15 cellular contexts compared by ENCODE assay signal in the genomic region with DNA sequence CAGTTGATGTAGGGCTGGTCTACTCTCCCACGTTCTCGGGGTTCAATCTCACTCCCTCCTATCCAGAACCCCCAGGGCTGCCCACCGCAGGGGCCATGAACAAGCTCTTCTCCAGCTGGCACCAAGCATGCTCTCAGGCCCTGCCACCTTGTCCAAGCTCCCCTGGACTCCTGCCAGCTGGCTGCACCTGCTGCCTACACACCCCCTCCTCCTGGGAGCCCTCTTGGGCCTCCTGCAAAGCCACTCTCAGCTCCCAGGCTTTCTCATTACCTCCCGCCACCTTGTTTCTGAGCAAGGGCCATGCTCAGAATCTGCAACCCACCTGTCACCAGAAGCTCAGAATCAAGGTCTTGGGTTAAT. TPM values are rescaled to one million over a fixed set of nuclear protein-coding genes. Genes with fewer than 3 reads are reported as not detected.
DNase-seq lines count a peak whose midpoint lies in the region; ATAC-seq and TF ChIP-seq lines count a peak whose summit lies in the region.
"Had no signal": no experiment of that assay in that cellular context is flagged by ENCODE, and none has a peak within 500 bp of the region (broad histone marks: within the 10 kb centered on the region; RNA-seq: fewer than 3 reads in every experiment).

No MANE protein-coding gene starts in this region.

- H3K27me3 ChIP-seq in H7 (ENCODE audit: control insufficient read depth, insufficient read depth, low read length): no peaks in the 10 kb centered on the region
- no peaks in the 10 kb centered on the region for H3K27me3 ChIP-seq in MG63
- no peaks in the 10 kb centered on the region for H3K27me3 ChIP-seq in tibial artery
- H3K27me3 ChIP-seq: left lung had no signal

- DNase-seq in DMS153 (lab: John Stamatoyannopoulos, UW) (peak; percentile 78), H7 (peak; percentile 33), NCI-H2107 treated with DMSO at 0.1 percent for 48 hours (lab: John Stamatoyannopoulos, UW; ENCODE audit: unreplicated experiment) (peak; percentile 77), left ventricle myocardium superior (peak; percentile 82), HK-2 (ENCODE audit: unreplicated experiment) (no peak), MG63 (no peak), DMS114 treated with DMSO at 0.1 percent for 48 hours (lab: John Stamatoyannopoulos, UW; ENCODE audit: unreplicated experiment) (no peak), tibial artery (no peak)
- DNase-seq: activated CD4-positive, alpha-beta memory T cell treated with anti-CD3 and anti-CD28 coated beads for 36 hours; activated T-cell treated with anti-CD3 and anti-CD28 coated beads, Interleukin-2, amount 50 U/mL, for 72 hours; AML-193; Kasumi-1; left lung; naive thymus-derived CD4-positive, alpha-beta T cell; PC-9 had no signal

- H3K4me1 ChIP-seq in tibial artery: peaks cover 0 to 3% (median 1%) of the 10 kb centered on the region in 4 donors

- H3K36me3 ChIP-seq in H7 (replicated peaks; ENCODE audit: control insufficient read depth, insufficient read depth, low read length): no peaks in the 10 kb centered on the region
- H3K36me3 ChIP-seq in MG63: no peaks in the 10 kb centered on the region
- H3K36me3 ChIP-seq in tibial artery: peaks cover 0 to 6% (median 0%) of the 10 kb centered on the region in 3 donors

- H3K4me3 ChIP-seq in H7 (ENCODE audit: insufficient read depth, low read depth, low read length): no peak overlapping the region
- no peak overlapping the region for H3K4me3 ChIP-seq in MG63
- no peak overlapping the region for H3K4me3 ChIP-seq in tibial artery
- H3K4me3 ChIP-seq: left lung, PC-9 had no signal

- TF ChIP-seq CTCF in tibial artery (IDR thresholded peaks at IDR 0.05): no peak

- H3K9me3 ChIP-seq in MG63 (no peaks in the 10 kb centered on the region), tibial artery (no peaks in the 10 kb centered on the region)
- H3K9me3 ChIP-seq: left lung had no signal

- intact Hi-C loops in left ventricle myocardium superior (cut with micrococcal nuclease): no loop called here
- intact Hi-C loops in tibial artery (cut with DNase I; ENCODE audit: low total_unique reads): no loop called here

- no peak overlapping the region for H3K27ac ChIP-seq in tibial artery
- H3K27ac ChIP-seq: left lung, PC-9 had no signal

- peak; percentile 73 for ATAC-seq in left ventricle myocardium superior
- ATAC-seq: activated T-cell treated with anti-CD3 and anti-CD28 coated beads, Interleukin-2, amount 50 U/mL, for 72 hours; left lung; naive thymus-derived CD4-positive, alpha-beta T cell had no signal

RNA-seq across cellular contexts. Expression of a gene that starts 56.0 kb away (rescaled TPM):
- total RNA-seq in H7 (2014; rRNA removed; shearing (Covaris generic)): 18.1 and 28.5 TPM in 2 replicates
- total RNA-seq in left ventricle myocardium superior: 25.6 TPM
- 5.2 and 27.3 TPM in 2 replicates for total RNA-seq in MG63 (2014; rRNA removed; shearing (Covaris generic); ENCODE audit: low replicate concordance)

Comparison
In these comparisons a context has a peak if more than half of its experiments do, and no peak if none do; other contexts are left out.
1. DNase-seq: peak in DMS153 (single experiment), H7 (single experiment), NCI-H2107 treated with DMSO at 0.1 percent for 48 hours (single experiment) and left ventricle myocardium superior (single experiment); none in HK-2 (single experiment), MG63 (single experiment), DMS114 treated with DMSO at 0.1 percent for 48 hours (single experiment) and tibial artery (0 of 2).